2 cellular contexts compared by ENCODE assay signal in the genomic region with DNA sequence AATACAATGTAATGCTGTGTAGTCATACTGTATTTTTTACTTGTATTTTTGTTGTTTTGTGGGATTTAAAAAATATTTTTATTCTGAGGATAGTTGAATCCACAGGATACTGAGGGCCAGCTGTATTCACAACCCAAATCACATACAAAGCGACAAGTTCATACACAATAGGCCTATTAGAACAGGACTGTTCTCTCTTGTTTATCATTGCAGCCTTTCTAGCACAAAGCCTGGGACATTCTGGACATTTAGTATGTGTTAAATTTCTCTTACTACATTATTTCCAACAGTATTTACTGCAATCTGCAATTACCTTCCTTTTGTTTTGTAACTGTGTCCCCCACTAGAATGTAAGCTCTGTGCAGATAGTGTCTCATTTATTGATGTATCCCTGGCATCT.
TF ChIP-seq lines count a peak whose summit lies in the region.

No MANE protein-coding gene starts in this region.

TF ChIP-seq in GM23338, 12 proteins besides CTCF, POLR2A, EP300 and RAD21:
- no peak for TF ChIP-seq ETS1 (IDR thresholded peaks at IDR 0.05)
- no peak for TF ChIP-seq ZNF114 (CRISPR knock-in tag; IDR thresholded peaks at IDR 0.05)
- no peak for TF ChIP-seq REST (IDR thresholded peaks at IDR 0.05; ENCODE audit: unreplicated experiment)
- no peak for TF ChIP-seq NANOG (IDR thresholded peaks at IDR 0.05; ENCODE audit: borderline replicate concordance)
- no peak for TF ChIP-seq EZH2 (IDR thresholded peaks at IDR 0.05; ENCODE audit: low read depth, unreplicated experiment)

TF ChIP-seq in GM12878, 131 proteins besides CTCF, POLR2A, EP300 and RAD21 (continued from another document):
- no peak for TF ChIP-seq ATF3 (IDR thresholded peaks at IDR 0.05; ENCODE audit: borderline replicate concordance, extremely low read depth, low read depth, low read length)
- no peak for TF ChIP-seq GABPA (IDR thresholded peaks at IDR 0.05; ENCODE audit: low read depth)
- no peak for TF ChIP-seq IKZF2 (IDR thresholded peaks at IDR 0.05)
- TF ChIP-seq, protein P1, sequence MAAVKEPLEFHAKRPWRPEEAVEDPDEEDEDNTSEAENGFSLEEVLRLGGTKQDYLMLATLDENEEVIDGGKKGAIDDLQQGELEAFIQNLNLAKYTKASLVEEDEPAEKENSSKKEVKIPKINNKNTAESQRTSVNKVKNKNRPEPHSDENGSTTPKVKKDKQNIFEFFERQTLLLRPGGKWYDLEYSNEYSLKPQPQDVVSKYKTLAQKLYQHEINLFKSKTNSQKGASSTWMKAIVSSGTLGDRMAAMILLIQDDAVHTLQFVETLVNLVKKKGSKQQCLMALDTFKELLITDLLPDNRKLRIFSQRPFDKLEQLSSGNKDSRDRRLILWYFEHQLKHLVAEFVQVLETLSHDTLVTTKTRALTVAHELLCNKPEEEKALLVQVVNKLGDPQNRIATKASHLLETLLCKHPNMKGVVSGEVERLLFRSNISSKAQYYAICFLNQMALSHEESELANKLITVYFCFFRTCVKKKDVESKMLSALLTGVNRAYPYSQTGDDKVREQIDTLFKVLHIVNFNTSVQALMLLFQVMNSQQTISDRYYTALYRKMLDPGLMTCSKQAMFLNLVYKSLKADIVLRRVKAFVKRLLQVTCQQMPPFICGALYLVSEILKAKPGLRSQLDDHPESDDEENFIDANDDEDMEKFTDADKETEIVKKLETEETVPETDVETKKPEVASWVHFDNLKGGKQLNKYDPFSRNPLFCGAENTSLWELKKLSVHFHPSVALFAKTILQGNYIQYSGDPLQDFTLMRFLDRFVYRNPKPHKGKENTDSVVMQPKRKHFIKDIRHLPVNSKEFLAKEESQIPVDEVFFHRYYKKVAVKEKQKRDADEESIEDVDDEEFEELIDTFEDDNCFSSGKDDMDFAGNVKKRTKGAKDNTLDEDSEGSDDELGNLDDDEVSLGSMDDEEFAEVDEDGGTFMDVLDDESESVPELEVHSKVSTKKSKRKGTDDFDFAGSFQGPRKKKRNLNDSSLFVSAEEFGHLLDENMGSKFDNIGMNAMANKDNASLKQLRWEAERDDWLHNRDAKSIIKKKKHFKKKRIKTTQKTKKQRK (IDR thresholded peaks at IDR 0.05; ENCODE audit: low read depth, low read length) = no peak
- no peak for TF ChIP-seq ZNF207 (IDR thresholded peaks at IDR 0.05; ENCODE audit: borderline replicate concordance)
- TF ChIP-seq RELA (IDR thresholded peaks at IDR 0.05; ENCODE audit: borderline replicate concordance, partially characterized antibody) = no peak
- no peak for TF ChIP-seq SIN3A (IDR thresholded peaks at IDR 0.05; ENCODE audit: low read depth, low read length)
- no peak for TF ChIP-seq ZBED1 (IDR thresholded peaks at IDR 0.05; ENCODE audit: borderline replicate concordance)
- TF ChIP-seq SREBF2 (IDR thresholded peaks at IDR 0.05; ENCODE audit: low read length) = no peak
- no peak for TF ChIP-seq NR2C1 (IDR thresholded peaks at IDR 0.05)
- TF ChIP-seq ZNF687 (IDR thresholded peaks at IDR 0.05) = no peak
- TF ChIP-seq GATAD2B (conservative IDR thresholded peaks at IDR 0.05; ENCODE audit: low read depth) = no peak
- TF ChIP-seq IRF4 (IDR thresholded peaks at IDR 0.05; ENCODE audit: low read depth, low read length) = no peak
- TF ChIP-seq HDAC2 (IDR thresholded peaks at IDR 0.05) = no peak
- no peak for TF ChIP-seq DPF2 (IDR thresholded peaks at IDR 0.05)
- no peak for TF ChIP-seq EED (IDR thresholded peaks at IDR 0.05; ENCODE audit: low read depth)
TF ChIP-seq in GM12878: peak in this region for 0.
